ENCODE assay signal across 24 cellular contexts in genomic region chr1:231186356-231187115, GRCh38. TPM values are rescaled to one million over a fixed set of nuclear protein-coding genes. Genes with fewer than 3 reads are reported as not detected.
"Had no signal": no experiment of that assay in that cellular context is flagged by ENCODE, and none has a peak within 500 bp of the region (broad histone marks: within the 10 kb centered on the region; RNA-seq: fewer than 3 reads in every experiment).

No MANE protein-coding gene starts in this region.

- H3K27ac ChIP-seq: esophagus squamous epithelium, heart right ventricle, left lung, neutrophil, pancreas, right atrium auricular region, sigmoid colon, testis, tibial artery had no signal

- H3K4me1 ChIP-seq: heart right ventricle, left lung, pancreas, right atrium auricular region, sigmoid colon, testis, tibial artery had no signal

- H3K36me3 ChIP-seq: esophagus squamous epithelium, heart right ventricle, left lung, neutrophil, pancreas, right atrium auricular region, sigmoid colon, tibial artery had no signal

- H3K27me3 ChIP-seq: pancreas, right atrium auricular region, testis had no signal

- DNase-seq: cortex of kidney; effector memory CD8-positive, alpha-beta T cell; esophagus squamous epithelium; foreskin melanocyte; glutamatergic neuron; heart right ventricle; hippocampal formation; left cardiac atrium; left lung; mesenchymal stem cell; naive thymus-derived CD8-positive, alpha-beta T cell; nephron progenitor cell; pancreas; sigmoid colon; stimulated activated CD4-positive, alpha-beta T cell treated with anti-CD3 and anti-CD28 coated beads, Interleukin-4, amount 100 ng/mL, for 4 hours; stimulated activated naive CD8-positive, alpha-beta T cell treated with anti-CD3 and anti-CD28 coated beads, Interleukin-15, Interleukin-2, amounts not matched to agents 100 U/mL and 50 U/mL, for 24 hours; testis; tibial artery had no signal

- H3K4me3 ChIP-seq: esophagus squamous epithelium, heart right ventricle, left lung, pancreas, right atrium auricular region, sigmoid colon, testis, tibial artery had no signal

- ATAC-seq: effector memory CD8-positive, alpha-beta T cell; heart right ventricle; left cardiac atrium; left lung; naive thymus-derived CD8-positive, alpha-beta T cell; pancreas; stimulated activated memory B cell treated with anti-CD40 and anti-IgM and Interleukin-4, amounts not matched to agents 10 μg/mL and 1 μg/mL and 100 μg/mL, for 72 hours; stimulated activated naive CD8-positive, alpha-beta T cell treated with anti-CD3 and anti-CD28 coated beads, Interleukin-15, Interleukin-2, amounts not matched to agents 100 U/mL and 50 U/mL, for 24 hours had no signal

- H3K9me3 ChIP-seq: neutrophil, pancreas, right atrium auricular region, testis, tibial artery had no signal

RNA-seq across cellular contexts. Expression of gene TRIM67, which starts 24.7 kb away (rescaled TPM):
- total RNA-seq: dermis microvascular lymphatic vessel endothelial cell; esophagus squamous epithelium; lung microvascular endothelial cell; myocyte; naive thymus-derived CD8-positive, alpha-beta T cell had no signal
- polyA plus RNA-seq: heart right ventricle; naive thymus-derived CD8-positive, alpha-beta T cell had no signal
